Comparison of ENCODE assay signal across 9 cellular contexts in the genomic region with DNA sequence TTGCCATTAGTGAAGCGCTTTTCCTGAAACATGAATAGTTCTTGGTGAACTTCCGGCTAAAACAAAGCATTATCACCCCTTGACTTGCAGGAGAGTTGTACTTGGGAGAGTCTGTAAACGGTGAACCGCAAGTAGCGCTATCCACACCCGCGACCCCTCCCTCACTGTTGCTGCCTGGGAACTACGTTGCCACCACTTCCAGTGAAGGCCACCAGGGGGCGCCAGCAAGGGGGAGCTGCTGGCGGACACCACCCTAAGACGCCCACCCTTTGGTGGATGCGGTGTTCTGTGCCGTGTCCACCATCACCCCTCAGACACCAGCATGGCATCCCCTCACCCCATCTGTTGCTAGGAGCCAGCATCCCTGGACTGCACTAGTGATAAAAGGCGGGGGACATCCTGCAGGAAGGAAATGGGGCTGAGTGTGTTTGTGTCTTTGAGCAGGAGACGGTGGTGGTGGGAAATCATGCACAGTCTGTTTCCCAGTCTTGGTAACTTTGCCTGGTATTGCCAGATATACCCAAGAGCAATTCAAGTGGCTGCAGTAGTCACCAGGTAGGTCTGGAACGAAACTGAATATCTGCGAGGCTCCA.
DNase-seq lines count a peak whose midpoint lies in the region; ATAC-seq, FAIRE-seq and TF ChIP-seq lines count a peak whose summit lies in the region.
"Had no signal": no experiment of that assay in that cellular context is flagged by ENCODE, and none has a peak within 500 bp of the region (broad histone marks: within the 10 kb centered on the region; RNA-seq: fewer than 3 reads in every experiment).

No MANE protein-coding gene starts in this region.

- no peaks in the 10 kb centered on the region for H3K36me3 Mint-ChIP-seq in astrocyte (ENCODE audit: low read depth, unreplicated experiment)

- H3K9me3 ChIP-seq in OCI-LY1 (ENCODE audit: low read length) = no peaks in the 10 kb centered on the region
- H3K9me3 ChIP-seq in astrocyte (ENCODE audit: insufficient read depth, low read depth, low read length) = no peaks in the 10 kb centered on the region
- no peaks in the 10 kb centered on the region for H3K9me3 ChIP-seq in lung (ENCODE audit: control insufficient read depth in 2 of 2, insufficient read depth in 1 of 2, low read length in 1 of 2)
- no peaks in the 10 kb centered on the region for H3K9me3 ChIP-seq in upper lobe of right lung

- H3K27me3 Mint-ChIP-seq in astrocyte (ENCODE audit: low read depth, unreplicated experiment) = peaks cover 3% of the 10 kb centered on the region

- peak; percentile 34 for TF ChIP-seq CTCF in D721Med (IDR thresholded peaks at IDR 0.05; ENCODE audit: insufficient read depth, missing control alignments)
- TF ChIP-seq CTCF in OCI-LY1 (IDR thresholded peaks at IDR 0.05; ENCODE audit: low read length) = peak; percentile 82
- TF ChIP-seq CTCF in astrocyte (IDR thresholded peaks at IDR 0.05; ENCODE audit: insufficient read depth, low read depth, low read length) = peak; percentile 64
- peak; percentile 16 for TF ChIP-seq CTCF in lung (IDR thresholded peaks at IDR 0.05; ENCODE audit: control extremely low read depth, extremely low read depth)
- peak; percentile 74 for TF ChIP-seq CTCF in upper lobe of right lung (IDR thresholded peaks at IDR 0.05)

- no peak for ATAC-seq in lung (ENCODE audit: insufficient read depth, low FRiP score)
- peak; percentile 77 for ATAC-seq in upper lobe of right lung
- ATAC-seq in GM19395 (IDR thresholded peaks at IDR 0.05; ENCODE audit: unreplicated experiment) = no peak

- H3K4me3 Mint-ChIP-seq in astrocyte (ENCODE audit: unreplicated experiment) = no peak overlapping the region

- H2AFZ ChIP-seq in OCI-LY1 (ENCODE audit: low read length) (no peak overlapping the region), astrocyte (ENCODE audit: low read depth, low read length) (no peak overlapping the region)

- no peaks in the 10 kb centered on the region for H4K20me1 ChIP-seq in OCI-LY1 (ENCODE audit: insufficient read depth, low read length)
- no peaks in the 10 kb centered on the region for H4K20me1 ChIP-seq in astrocyte (ENCODE audit: insufficient read depth, low read length)

- H3K79me2 ChIP-seq in OCI-LY1 (ENCODE audit: insufficient read depth, low read length) (no peaks in the 10 kb centered on the region), astrocyte (ENCODE audit: insufficient read depth, low read length) (no peaks in the 10 kb centered on the region)

- H3K27ac ChIP-seq in OCI-LY1 (ENCODE audit: low read depth, low read length, poor library complexity, severe bottlenecking) (no peak overlapping the region), astrocyte (ENCODE audit: low read depth, low read length) (no peak overlapping the region), lung (ENCODE audit: low read depth in 1 of 2, low read length in 1 of 2) (no peak overlapping the region), upper lobe of right lung (no peak overlapping the region)

- no peak for DNase-seq in D721Med (ENCODE audit: insufficient read length, low spot score)
- peak; percentile 12 for DNase-seq in astrocyte (ENCODE audit: low read depth)
- no peak for DNase-seq in lung (ENCODE audit: low spot score)
- DNase-seq in upper lobe of right lung = peak; percentile 70
- no peak for DNase-seq in NCI-H524 treated with DMSO at 0.1 percent for 48 hours (lab: John Stamatoyannopoulos, UW)
- no peak for DNase-seq in HPDE6-E6E7 (ENCODE audit: extremely low spot score)
- DNase-seq: left cardiac atrium had no signal

- no peaks in the 10 kb centered on the region for H3K36me3 ChIP-seq in OCI-LY1 (ENCODE audit: insufficient read depth, low read length)
- no peaks in the 10 kb centered on the region for H3K36me3 ChIP-seq in astrocyte (ENCODE audit: insufficient read depth, low read length)
- H3K36me3 ChIP-seq in lung (ENCODE audit: control insufficient read depth in 2 of 2, insufficient read depth in 2 of 2, low read length in 2 of 2) = no peaks in the 10 kb centered on the region
- no peaks in the 10 kb centered on the region for H3K36me3 ChIP-seq in upper lobe of right lung

- no peaks in the 10 kb centered on the region for H3K4me1 Mint-ChIP-seq in astrocyte (ENCODE audit: low read depth, unreplicated experiment)

- H3K9ac ChIP-seq in OCI-LY1 (ENCODE audit: low read length) (no peak overlapping the region), astrocyte (ENCODE audit: low read length) (no peak overlapping the region)

- H3K9me3 Mint-ChIP-seq in astrocyte (ENCODE audit: unreplicated experiment) = no peaks in the 10 kb centered on the region

- intact Hi-C loops in upper lobe of right lung (cut with DNase I) = no loop called here

- H3K4me1 ChIP-seq in OCI-LY1 (ENCODE audit: insufficient read depth, low read length, severe bottlenecking) (no peaks in the 10 kb centered on the region), astrocyte (ENCODE audit: insufficient read depth, low read length) (no peaks in the 10 kb centered on the region), lung (ENCODE audit: control insufficient read depth in 2 of 2, insufficient read depth in 2 of 2, low read length in 2 of 2) (peaks cover 0 to 5% of the 10 kb centered on the region in 2 donors), upper lobe of right lung (peaks cover 4% of the 10 kb centered on the region)

- H3K4me3 ChIP-seq in OCI-LY1 (ENCODE audit: low read depth, low read length, poor library complexity, severe bottlenecking) = no peak overlapping the region
- H3K4me3 ChIP-seq in astrocyte (ENCODE audit: insufficient read depth, low read depth, low read length) = no peak overlapping the region
- no peak overlapping the region for H3K4me3 ChIP-seq in lung
- H3K4me3 ChIP-seq in upper lobe of right lung = no peak overlapping the region

- no peaks in the 10 kb centered on the region for H3F3A ChIP-seq in OCI-LY1 (ENCODE audit: insufficient read depth, low read length)

- FAIRE-seq in D721Med (lab: Jason Lieb, UNC) = no peak
- no peak for FAIRE-seq in astrocyte (lab: Jason Lieb, UNC)

- H3K27me3 ChIP-seq in OCI-LY1 (ENCODE audit: insufficient read depth, low read length) (no peaks in the 10 kb centered on the region), astrocyte (ENCODE audit: insufficient read depth, low read length) (no peaks in the 10 kb centered on the region), lung (ENCODE audit: control insufficient read depth, insufficient read depth) (no peaks in the 10 kb centered on the region), upper lobe of right lung (no peaks in the 10 kb centered on the region)

- WGBS in lung, 2 donors = 31 to 39% methylated on average over 17 of the region's 17 CpGs

- H3K9me2 ChIP-seq in OCI-LY1 (ENCODE audit: low read depth, low read length) = no peaks in the 10 kb centered on the region

- H3K27ac Mint-ChIP-seq in astrocyte (ENCODE audit: unreplicated experiment) = no peak overlapping the region

- H3K4me2 ChIP-seq in OCI-LY1 (ENCODE audit: low read length) = no peak overlapping the region
- no peak overlapping the region for H3K4me2 ChIP-seq in astrocyte (ENCODE audit: low read length)

Comparison
In these comparisons a context has a peak if more than half of its experiments do, and no peak if none do; other contexts are left out.
1. DNase-seq: peak in astrocyte (single experiment) and upper lobe of right lung (single experiment); none in D721Med (single experiment), lung (single experiment), NCI-H524 treated with DMSO at 0.1 percent for 48 hours (single experiment) and HPDE6-E6E7 (single experiment).
2. CTCF ChIP-seq: peak in every context shown above with its lines; median percentile 82 in OCI-LY1; 74 in upper lobe of right lung; 64 in astrocyte; 34 in D721Med; 16 in lung.